Comparison of ENCODE assay signal across 8 cellular contexts in the genomic region with DNA sequence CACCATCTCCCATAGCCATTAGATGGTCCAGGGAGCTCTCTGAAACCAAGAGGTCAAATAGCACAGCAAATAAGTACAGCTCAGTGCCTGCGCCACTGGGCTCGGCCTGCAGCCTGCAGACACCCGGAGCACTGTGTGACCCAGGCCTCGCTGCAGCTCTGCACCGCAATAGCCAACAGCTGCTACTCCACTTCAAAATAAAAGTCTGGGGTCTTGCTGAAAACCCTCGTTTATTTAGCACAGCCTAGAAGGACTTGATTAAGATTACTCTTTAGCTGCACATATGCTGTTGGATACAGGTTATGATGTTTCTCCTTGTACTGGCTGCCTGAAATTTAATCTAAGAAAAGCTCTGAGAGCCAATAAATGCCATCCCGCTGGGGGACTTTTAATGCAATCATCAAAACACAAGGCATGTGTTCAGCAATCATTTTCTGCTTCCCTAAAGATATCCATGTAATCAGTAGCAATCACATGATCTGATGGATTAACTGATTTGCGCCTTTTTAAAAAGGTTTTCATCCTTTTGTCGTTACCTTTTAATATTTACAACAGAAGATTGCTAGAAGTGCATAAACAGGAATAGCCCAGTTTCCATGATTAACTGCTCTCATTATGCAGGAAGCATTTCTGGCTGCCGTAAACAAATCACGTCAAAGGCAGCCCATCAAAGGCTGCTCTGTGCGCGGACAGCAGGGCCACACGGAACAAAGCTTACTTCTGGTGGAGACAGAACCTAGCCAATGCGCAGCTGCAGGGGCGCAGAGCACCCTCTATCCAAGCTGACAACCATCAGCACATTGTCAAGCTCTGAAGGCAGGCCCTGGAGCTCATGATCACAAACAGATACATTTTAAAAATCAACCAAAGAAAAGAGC. TPM values are rescaled to one million over a fixed set of nuclear protein-coding genes. Genes with fewer than 3 reads are reported as not detected.
DNase-seq lines count a peak whose midpoint lies in the region; ATAC-seq and TF ChIP-seq lines count a peak whose summit lies in the region.

No MANE protein-coding gene starts in this region.

- H3K27ac ChIP-seq in esophagus squamous epithelium: peak overlapping the region; percentile 54 to 82 (median 76)
- peak overlapping the region; percentile 71 to 91 (median 82) for H3K27ac ChIP-seq in tibial nerve

- peak; percentile 58 to 90 for TF ChIP-seq EP300 in tibial nerve (IDR thresholded peaks at IDR 0.05)

- peaks cover 0 to 52% (median 11%) of the 10 kb centered on the region in 3 donors for H3K4me1 ChIP-seq in esophagus squamous epithelium
- peaks cover 0 to 52% (median 13%) of the 10 kb centered on the region in 4 donors for H3K4me1 ChIP-seq in tibial nerve

- intact Hi-C loops in esophagus squamous epithelium (cut with DNase I): no loop called here

- H3K9me3 ChIP-seq in esophagus squamous epithelium (no peaks in the 10 kb centered on the region), tibial nerve (no peaks in the 10 kb centered on the region)

- no peaks in the 10 kb centered on the region for H3K36me3 ChIP-seq in esophagus squamous epithelium
- no peaks in the 10 kb centered on the region for H3K36me3 ChIP-seq in tibial nerve

- DNase-seq in AG10803 (ENCODE audit: low read depth): peak; percentile 58
- peak; percentile 64 for DNase-seq in NCI-H1694 treated with DMSO at 0.1 percent for 48 hours (lab: John Stamatoyannopoulos, UW)
- DNase-seq in WTC11 (ENCODE audit: low spot score): peak; percentile 62
- DNase-seq in esophagus squamous epithelium (lab: John Stamatoyannopoulos, UW): no peak
- peak; percentile 92 for DNase-seq in middle frontal gyrus (ENCODE audit: extremely low spot score, low spot score)
- peak; percentile 47 to 56 for DNase-seq in tibial nerve (ENCODE audit: low spot score in 2 of 2)

- 10 to 16% methylated on average over 13 to 14 of the region's 16 CpGs for WGBS in esophagus squamous epithelium, 2 donors
- WGBS in tibial nerve, 2 donors: 0 to 3% methylated on average over 16 of the region's 16 CpGs

- H3K27me3 Mint-ChIP-seq in WTC11 (ENCODE audit: low read depth): no peaks in the 10 kb centered on the region

- H3K9me3 Mint-ChIP-seq in WTC11: no peaks in the 10 kb centered on the region

- peak overlapping the region; percentile 97 for H3K27ac Mint-ChIP-seq in WTC11

- no peaks in the 10 kb centered on the region for H3K36me3 Mint-ChIP-seq in WTC11

- H3K4me1 Mint-ChIP-seq in WTC11: peaks cover 38% of the 10 kb centered on the region

- TF ChIP-seq CTCF in AG10803 (conservative IDR thresholded peaks at IDR 0.05; ENCODE audit: low read length): no peak
- no peak for TF ChIP-seq CTCF in WTC11 (IDR thresholded peaks at IDR 0.05)
- no peak for TF ChIP-seq CTCF in esophagus squamous epithelium (IDR thresholded peaks at IDR 0.05)
- TF ChIP-seq CTCF in tibial nerve (IDR thresholded peaks at IDR 0.05): peak in 1 of 5 experiments; percentile 30

- no peak for TF ChIP-seq POLR2A in esophagus squamous epithelium (IDR thresholded peaks at IDR 0.05)
- peak; percentile 9 to 50 for TF ChIP-seq POLR2A in tibial nerve (IDR thresholded peaks at IDR 0.05)

- ATAC-seq in GM18517 (IDR thresholded peaks at IDR 0.05; ENCODE audit: unreplicated experiment) (peak; percentile 79), HG02943 (IDR thresholded peaks at IDR 0.05; ENCODE audit: low read depth, unreplicated experiment) (peak; percentile 91), WTC11 (peak; percentile 96)

- H3K27me3 ChIP-seq in esophagus squamous epithelium (no peaks in the 10 kb centered on the region), tibial nerve (no peaks in the 10 kb centered on the region)

- CTCF ChIA-PET in WTC11 (lab: Charles Lee): interaction anchor here (1.5 to 2.1 kb wide), 3 partner anchors 58 to 286 kb away, joined by 4 to 14 read pairs (median 5); a partner anchor contains a TSS

- peak overlapping the region; percentile 49 for H3K4me3 Mint-ChIP-seq in WTC11

- POLR2A ChIA-PET in WTC11 (lab: Charles Lee): interaction anchor here (1.1 to 1.7 kb wide), 5 partner anchors 9 to 213 kb away, joined by 3 to 5 read pairs (median 4); a partner anchor contains a TSS

- H3K4me3 ChIP-seq in AG10803 (ENCODE audit: low read length) (peak overlapping the region; percentile 50), esophagus squamous epithelium (peak overlapping the region; percentile 15 to 64 (median 48)), tibial nerve (peak overlapping the region; percentile 38 to 54 (median 44))

TF ChIP-seq in WTC11, 78 proteins besides CTCF, POLR2A, EP300 and RAD21:
- TF ChIP-seq GTF2I (CRISPR knock-in tag; conservative IDR thresholded peaks at IDR 0.05) (peak; percentile 46; the same call in 1 of the 2 replicates), ZNF121 (CRISPR knock-in tag; IDR thresholded peaks at IDR 0.05) (peak; percentile 76), SOX15 (CRISPR knock-in tag; IDR thresholded peaks at IDR 0.05) (no peak)

RNA-seq across cellular contexts. Expression of a gene that starts 58.8 kb away (rescaled TPM):
- total RNA-seq in WTC11 (2021) (56.7 to 65.8 TPM (median 57.4 TPM) in 3 replicates), esophagus squamous epithelium (10 to 100 TPM; 16.7 to 49.4 (median 32.1) TPM), tibial nerve (100 to 1,000 TPM in 3 of 4 donors, 10 to 100 TPM in 1; 95.1 to 161 (median 106) TPM)

Comparison
In these comparisons a context has a peak if more than half of its experiments do, and no peak if none do; other contexts are left out.
1. POLR2A ChIP-seq: peak in tibial nerve (2 of 2); none in esophagus squamous epithelium (0 of 4).
2. Peak in every context shown above with its lines, with median percentiles within 50 percentile points of each other: H3K4me3 ChIP-seq and ATAC-seq.